Comparison of ENCODE assay signal across 8 cellular contexts in the genomic region with DNA sequence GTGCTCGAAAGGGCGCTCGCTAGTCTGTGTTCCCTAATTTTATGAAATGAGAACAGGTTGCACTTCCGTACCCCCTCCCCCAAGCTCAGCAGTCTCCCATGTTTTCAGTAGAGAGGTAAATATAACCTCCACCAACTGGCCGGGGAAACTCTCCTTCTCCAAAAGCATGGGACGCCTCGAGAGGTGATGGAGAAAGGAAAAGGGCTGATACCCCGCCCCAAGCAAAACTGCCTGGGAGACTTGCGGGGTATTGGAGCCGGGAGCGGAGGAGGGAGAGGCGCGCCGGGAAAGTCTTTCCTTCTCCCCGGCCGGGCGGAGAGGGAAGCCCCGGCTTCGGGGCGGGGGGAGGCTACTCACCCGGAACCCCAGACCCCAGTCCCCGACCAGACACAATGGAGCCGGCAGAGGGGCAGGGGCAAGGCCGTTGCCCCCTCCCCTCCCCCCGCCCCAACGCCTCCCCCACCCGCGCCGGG. TPM values are rescaled to one million over a fixed set of nuclear protein-coding genes. Genes with fewer than 3 reads are reported as not detected.
DNase-seq lines count a peak whose midpoint lies in the region; ATAC-seq and TF ChIP-seq lines count a peak whose summit lies in the region.

No MANE protein-coding gene starts in this region.

- H3K9ac ChIP-seq in HUES64 (ENCODE audit: low read depth, low read length), result peak overlapping the region; percentile 81

- H3K4me3 Mint-ChIP-seq in Caco-2 (ENCODE audit: unreplicated experiment) (peak overlapping the region; percentile 84), T-cell (peak overlapping the region in 2 of 3 donors; percentile 85 to 89)

- peak overlapping the region; percentile 73 for H3K27ac ChIP-seq in HUES64 (ENCODE audit: low read depth, low read length)
- no peak overlapping the region for H3K27ac ChIP-seq in ectodermal cell (ENCODE audit: insufficient read depth, low read depth, low read length, poor library complexity, severe bottlenecking)
- H3K27ac ChIP-seq in thoracic aorta, result peak overlapping the region; percentile 43 to 47

- H3K27me3 ChIP-seq in Caco-2 (replicated peaks; ENCODE audit: control insufficient read depth, insufficient read depth, low read length), result no peaks in the 10 kb centered on the region
- H3K27me3 ChIP-seq in HUES64 (ENCODE audit: insufficient read depth, low read length), result no peaks in the 10 kb centered on the region
- no peaks in the 10 kb centered on the region for H3K27me3 ChIP-seq in ectodermal cell (ENCODE audit: control insufficient read depth, insufficient read depth, low read length, poor library complexity, severe bottlenecking)
- H3K27me3 ChIP-seq in thoracic aorta (replicated peaks; ENCODE audit: insufficient read depth), result no peaks in the 10 kb centered on the region

- H3K27ac Mint-ChIP-seq in Caco-2 (ENCODE audit: unreplicated experiment) (peak overlapping the region; percentile 55), T-cell (peak overlapping the region; percentile 82 to 83)

- H3K36me3 Mint-ChIP-seq in Caco-2 (ENCODE audit: insufficient read depth, unreplicated experiment) (peaks cover 6% of the 10 kb centered on the region), T-cell (no peaks in the 10 kb centered on the region)

- no peaks in the 10 kb centered on the region for H3K36me3 ChIP-seq in Caco-2 (ENCODE audit: control insufficient read depth, insufficient read depth, low read length)
- H3K36me3 ChIP-seq in HUES64 (ENCODE audit: insufficient read depth, low read length), result no peaks in the 10 kb centered on the region
- H3K36me3 ChIP-seq in ectodermal cell (ENCODE audit: control insufficient read depth, insufficient read depth, low read length), result no peaks in the 10 kb centered on the region
- H3K36me3 ChIP-seq in thoracic aorta, result no peaks in the 10 kb centered on the region

- intact Hi-C loops in Caco-2 (cut with micrococcal nuclease; ENCODE audit: unreplicated experiment), result no loop called here

- DNase-seq in Caco-2, result peak in 1 of 2 experiments; percentile 39
- peak in 20 of 34 experiments; percentile 1 to 34 (median 12) for DNase-seq in T-cell
- DNase-seq in lung microvascular endothelial cell (ENCODE audit: low read depth in 2 of 2), result peak; percentile 13 to 28
- DNase-seq in thoracic aorta (ENCODE audit: low spot score), result no peak
- DNase-seq in OCI-M2 (lab: John Stamatoyannopoulos, UW; ENCODE audit: unreplicated experiment), result no peak

- no peaks in the 10 kb centered on the region for H3K4me1 Mint-ChIP-seq in Caco-2 (ENCODE audit: low read depth, unreplicated experiment)
- peaks cover 38 to 43% (median 42%) of the 10 kb centered on the region in 3 donors for H3K4me1 Mint-ChIP-seq in T-cell

- CTCF ChIA-PET in Caco-2 (lab: Charles Lee) (no interaction called here), T-cell (lab: Charles Lee) (interaction anchor here in 1 of 2 donors (0.6 kb wide), 1 partner anchor 718 kb away, joined by 3 read pairs; the partner anchor contains the start of gene YEATS2)

- peak overlapping the region; percentile 61 for H3K4me3 ChIP-seq in Caco-2 (ENCODE audit: low read depth, low read length)
- H3K4me3 ChIP-seq in HUES64 (ENCODE audit: low read length), result peak overlapping the region; percentile 94
- peak overlapping the region; percentile 73 for H3K4me3 ChIP-seq in ectodermal cell (ENCODE audit: insufficient read depth, low read depth, low read length)
- peak overlapping the region; percentile 96 for H3K4me3 ChIP-seq in thoracic aorta

- no peak for TF ChIP-seq CTCF in Caco-2 (IDR thresholded peaks at IDR 0.05; ENCODE audit: insufficient read depth in 1 of 2, low read depth in 1 of 2, low read length in 1 of 2, severe bottlenecking in 1 of 2, unreplicated experiment in 1 of 2)
- no peak for TF ChIP-seq CTCF in thoracic aorta (IDR thresholded peaks at IDR 0.05)

- H3K27me3 Mint-ChIP-seq in Caco-2 (ENCODE audit: insufficient read depth, unreplicated experiment) (no peaks in the 10 kb centered on the region), T-cell (no peaks in the 10 kb centered on the region)

- WGBS in HUES64, result 2% methylated on average over 14 of the region's 29 CpGs
- 1% methylated on average over 26 to 27 of the region's 29 CpGs for WGBS in ectodermal cell, 2 experiments

- no peaks in the 10 kb centered on the region for H3K9me3 ChIP-seq in Caco-2
- no peaks in the 10 kb centered on the region for H3K9me3 ChIP-seq in HUES64 (ENCODE audit: insufficient read depth, low read depth, low read length)
- no peaks in the 10 kb centered on the region for H3K9me3 ChIP-seq in ectodermal cell (ENCODE audit: control insufficient read depth, low read length)
- H3K9me3 ChIP-seq in thoracic aorta, result no peaks in the 10 kb centered on the region

- no TSS peak for BruUV-seq in Caco-2 (replicated peaks; lab: Mats Ljungman, UMichigan)

- POLR2A ChIA-PET in Caco-2 (lab: Charles Lee) (no interaction called here), T-cell (lab: Charles Lee) (no interaction called here)

- H3K9me3 Mint-ChIP-seq in Caco-2 (ENCODE audit: unreplicated experiment) (no peaks in the 10 kb centered on the region), T-cell (no peaks in the 10 kb centered on the region)

- H3K4me1 ChIP-seq in Caco-2, result peaks cover 9% of the 10 kb centered on the region
- peaks cover 15% of the 10 kb centered on the region for H3K4me1 ChIP-seq in HUES64 (ENCODE audit: insufficient read depth, low read length)
- peaks cover 12% of the 10 kb centered on the region for H3K4me1 ChIP-seq in ectodermal cell (ENCODE audit: control insufficient read depth, insufficient read depth, low read length)
- peaks cover 12 to 20% of the 10 kb centered on the region in 2 donors for H3K4me1 ChIP-seq in thoracic aorta (ENCODE audit: control insufficient read depth in 1 of 2, low read depth in 2 of 2)

- ATAC-seq in GM21381 (IDR thresholded peaks at IDR 0.05; ENCODE audit: unreplicated experiment) (peak; percentile 16), T-cell (replicated peaks in 1 of 4) (peak in 2 of 4 experiments; percentile 5 to 7), thoracic aorta (ENCODE audit: insufficient number of reproducible peaks, low FRiP score, low read depth) (peak; percentile 13)

RNA-seq across cellular contexts. Expression of gene DCUN1D1, which starts 0.6 kb away (rescaled TPM):
- total RNA-seq in Caco-2 (2022), result 43.0 and 51.2 TPM in 2 replicates
- polyA plus RNA-seq in HUES64 (2013, experiment 1 of 2), result 28.7 TPM
- 31.8 TPM for polyA plus RNA-seq in HUES64 (2013, experiment 2 of 2)
- 10 to 100 TPM; 29.2 to 38.3 (median 33.2) TPM for total RNA-seq in T-cell
- polyA plus RNA-seq in ectodermal cell (2013, experiment 1 of 4), result 43.0 TPM
- 41.1 TPM for polyA plus RNA-seq in ectodermal cell (2013, experiment 2 of 4)
- polyA plus RNA-seq in ectodermal cell (2013, experiment 3 of 4), result 26.4 TPM
- polyA plus RNA-seq in ectodermal cell (2013, experiment 4 of 4), result 29.3 TPM
- 14.4 and 16.5 TPM in 2 replicates for total RNA-seq in lung microvascular endothelial cell
- 10 to 100 TPM; 13.4 to 26.6 TPM for total RNA-seq in thoracic aorta

Comparison
In these comparisons a context has a peak if more than half of its experiments do, and no peak if none do; other contexts are left out.
1. DNase-seq: peak in T-cell (20 of 34) and lung microvascular endothelial cell (2 of 2); none in thoracic aorta (single experiment) and OCI-M2 (single experiment).
2. Peak in every context shown above with its lines, with median percentiles within 50 percentile points of each other: H3K4me3 ChIP-seq.